In genomic region chr16:70391446-70391845, GRCh38 we compare ENCODE assay signal across 15 cellular contexts.
"Had no signal": no experiment of that assay in that cellular context is flagged by ENCODE, and none has a peak within 500 bp of the region (broad histone marks: within the 10 kb centered on the region; RNA-seq: fewer than 3 reads in every experiment).

No MANE protein-coding gene starts in this region.

- H3K36me3 Mint-ChIP-seq: natural killer cell had no signal

- H3K36me3 ChIP-seq: prostate gland had no signal

- H3K9me3 Mint-ChIP-seq: activated naive CD4-positive, alpha-beta T cell treated with anti-CD3 and anti-CD28 coated beads for 36 hours; activated T-helper 1 cell treated with anti-CD3 and anti-CD28 coated beads, Interleukin-12 subunit alpha, Interleukin-12 subunit beta, Interleukin-2, Interleukin-4 antibody, amounts not matched to agents 30 ng/mL and 10 ng/mL and 1 ng/mL, durations not matched to agents 14 hours and 24 hours and 36 hours; natural killer cell; T-cell had no signal

- H3K4me3 Mint-ChIP-seq: activated naive CD4-positive, alpha-beta T cell treated with anti-CD3 and anti-CD28 coated beads for 36 hours; activated T-helper 1 cell treated with anti-CD3 and anti-CD28 coated beads, Interleukin-12 subunit alpha, Interleukin-12 subunit beta, Interleukin-2, Interleukin-4 antibody, amounts not matched to agents 30 ng/mL and 10 ng/mL and 1 ng/mL, durations not matched to agents 14 hours and 24 hours and 36 hours; natural killer cell; T-cell had no signal

- H3K4me1 ChIP-seq: prostate gland had no signal

- DNase-seq: activated CD4-positive, alpha-beta T cell treated with anti-CD3 and anti-CD28 coated beads, Interleukin-2, amount 50 U/mL, for 4 hours; activated CD8-positive, alpha-beta memory T cell treated with anti-CD3 and anti-CD28 coated beads, Interleukin-2, amount 50 U/mL, for 4 hours; activated naive CD4-positive, alpha-beta T cell treated with anti-CD3 and anti-CD28 coated beads for 36 hours; cortex of kidney; effector memory CD4-positive, alpha-beta T cell; natural killer cell; stimulated activated CD4-positive, alpha-beta T cell treated with anti-CD3 and anti-CD28 coated beads, Interleukin-2, amount 100 ng/mL, for 24 hours; stimulated activated naive CD4-positive, alpha-beta T cell; T-cell; trophoblast cell had no signal

- H3K27ac Mint-ChIP-seq: activated naive CD4-positive, alpha-beta T cell treated with anti-CD3 and anti-CD28 coated beads for 36 hours; activated T-helper 1 cell treated with anti-CD3 and anti-CD28 coated beads, Interleukin-12 subunit alpha, Interleukin-12 subunit beta, Interleukin-2, Interleukin-4 antibody, amounts not matched to agents 30 ng/mL and 10 ng/mL and 1 ng/mL, durations not matched to agents 14 hours and 24 hours and 36 hours had no signal

- H3K9me3 ChIP-seq: prostate gland had no signal

- H3K4me3 ChIP-seq: prostate gland, SK-N-MC had no signal

- H3K27me3 Mint-ChIP-seq: T-cell had no signal

- H3K27ac ChIP-seq: epithelial cell of prostate, prostate gland, SK-N-MC had no signal

- ATAC-seq: natural killer cell, sciatic nerve, T-cell had no signal

- H3K4me1 Mint-ChIP-seq: natural killer cell had no signal
